In genomic region chr12:72277415-72277814, GRCh38 we compare ENCODE assay signal across 25 cellular contexts. TPM values are rescaled to one million over a fixed set of nuclear protein-coding genes. Genes with fewer than 3 reads are reported as not detected.
DNase-seq lines count a peak whose midpoint lies in the region; ATAC-seq and TF ChIP-seq lines count a peak whose summit lies in the region.
"Had no signal": no experiment of that assay in that cellular context is flagged by ENCODE, and none has a peak within 500 bp of the region (broad histone marks: within the 10 kb centered on the region; RNA-seq: fewer than 3 reads in every experiment).

No MANE protein-coding gene starts in this region.

- peak; percentile 72 for ATAC-seq in body of pancreas
- no peak for ATAC-seq in HG03442 (IDR thresholded peaks at IDR 0.05; ENCODE audit: unreplicated experiment)
- ATAC-seq: stimulated activated naive B cell treated with anti-CD40 and anti-IgM and Interleukin-4, amounts not matched to agents 10 μg/mL and 1 μg/mL and 100 μg/mL, for 72 hours had no signal

- peak; percentile 23 to 76 (median 74) for TF ChIP-seq POLR2A in body of pancreas (IDR thresholded peaks at IDR 0.05)

- peaks cover 36% of the 10 kb centered on the region for H3K4me1 ChIP-seq in body of pancreas

- no peaks in the 10 kb centered on the region for H3K27me3 ChIP-seq in body of pancreas

- CTCF ChIA-PET in AG04449 (lab: Yijun Ruan, JAX): interaction anchor here (1.1 to 5.4 kb wide), 3 partner anchors 12 to 262 kb away, joined by 4 to 50 read pairs (median 5); no protein-coding TSS in a partner anchor

- no peaks in the 10 kb centered on the region for H3K36me3 ChIP-seq in body of pancreas (replicated peaks in 1 of 2; ENCODE audit: insufficient read depth in 1 of 2, low read depth in 2 of 2)
- H3K36me3 ChIP-seq: esophagus muscularis mucosa, tibial nerve had no signal

- WGBS in body of pancreas, 2 donors: 19 to 22% methylated on average over 2 of the region's 2 CpGs

- intact Hi-C loops in body of pancreas (cut with DNase I): no loop called here

- no peak for DNase-seq in AG04449 (ENCODE audit: low read depth, low spot score)
- DNase-seq in HFF-Myc (ENCODE audit: extremely low read depth, low read depth): no peak
- DNase-seq in body of pancreas: peak in 2 of 4 donors; percentile 30 to 45
- DNase-seq in kidney glomerular epithelial cell (lab: John Stamatoyannopoulos, UW): peak; percentile 27
- DNase-seq in T1000 (lab: John Stamatoyannopoulos, UW): no peak
- DNase-seq in NCI-H1694 treated with DMSO at 0.1 percent for 48 hours (lab: John Stamatoyannopoulos, UW): no peak
- DNase-seq in NCI-H1417 treated with DMSO at 0.1 percent for 48 hours (lab: John Stamatoyannopoulos, UW): no peak
- DNase-seq: activated naive CD8-positive, alpha-beta T cell treated with anti-CD3 and anti-CD28 coated beads for 36 hours; central memory CD4-positive, alpha-beta T cell; effector CD4-positive, alpha-beta T cell; H9; islet precursor cell; mesendoderm; NCI-H2107; NCI-H526 treated with DMSO at 0.1 percent for 48 hours; retina; SIG-M5; stimulated activated naive B cell treated with anti-CD40 and anti-IgM and Interleukin-4, amounts not matched to agents 10 μg/mL and 1 μg/mL and 100 μg/mL, for 72 hours had no signal

- H3K9me3 ChIP-seq in body of pancreas: no peaks in the 10 kb centered on the region
- H3K9me3 ChIP-seq: esophagus muscularis mucosa, tibial nerve had no signal

- H3K4me3 ChIP-seq in AG04449 (ENCODE audit: low read depth, low read length) (peak overlapping the region; percentile 21), HFF-Myc (replicated peaks; ENCODE audit: low read depth, low read length) (peak overlapping the region; percentile 87), body of pancreas (no peak overlapping the region)
- H3K4me3 ChIP-seq: esophagus muscularis mucosa, tibial nerve had no signal

- POLR2A ChIA-PET in AG04449 (lab: Yijun Ruan, JAX): no interaction called here

- TF ChIP-seq CTCF in AG04449 (IDR thresholded peaks at IDR 0.05; ENCODE audit: insufficient read depth, low read length, missing control alignments) (no peak), HFF-Myc (IDR thresholded peaks at IDR 0.05; ENCODE audit: low read depth, low read length, missing control alignments) (no peak), body of pancreas (IDR thresholded peaks at IDR 0.05) (no peak)

- H3K27ac ChIP-seq in body of pancreas: peak overlapping the region; percentile 86 to 95 (median 92)
- H3K27ac ChIP-seq: esophagus muscularis mucosa, HL-60, tibial nerve had no signal

RNA-seq across cellular contexts. Expression of gene TRHDE, which starts 5.2 kb away (rescaled TPM):
- total RNA-seq in body of pancreas: 10 to 100 TPM; 10.9 to 73.2 TPM
- total RNA-seq: activated CD8-positive, alpha-beta memory T cell treated with anti-CD3 and anti-CD28 coated beads for 36 hours; activated naive CD8-positive, alpha-beta T cell treated with anti-CD3 and anti-CD28 coated beads for 36 hours; activated T-helper 1 cell treated with anti-CD3 and anti-CD28 coated beads, Interleukin-12 subunit alpha, Interleukin-12 subunit beta, Interleukin-2, Interleukin-4 antibody, amounts not matched to agents 30 ng/mL and 10 ng/mL and 1 ng/mL, durations not matched to agents 14 hours and 24 hours and 36 hours; T-helper 2 cell treated with Interferon-gamma antibody and Interleukin-4, amounts not matched to agents 100 ng/mL and 5 ng/mL, for 36 hours had no signal

Comparison
In these comparisons a context has a peak if more than half of its experiments do, and no peak if none do; other contexts are left out.
1. H3K4me3 ChIP-seq: peak in AG04449 (single experiment) and HFF-Myc (single experiment); none in body of pancreas (0 of 2).